ENCODE assay signal across 10 cellular contexts in genomic region chr1:161099090-161099802, GRCh38. TPM values are rescaled to one million over a fixed set of nuclear protein-coding genes. Genes with fewer than 3 reads are reported as not detected.
DNase-seq lines count a peak whose midpoint lies in the region; ATAC-seq, FAIRE-seq and TF ChIP-seq lines count a peak whose summit lies in the region.
"Had no signal": no experiment of that assay in that cellular context is flagged by ENCODE, and none has a peak within 500 bp of the region (broad histone marks: within the 10 kb centered on the region; RNA-seq: fewer than 3 reads in every experiment).

No MANE protein-coding gene starts in this region.

- H3K9me3 Mint-ChIP-seq in T-cell = no peaks in the 10 kb centered on the region

- H3K36me3 ChIP-seq in GM06990 (ENCODE audit: control insufficient read depth, insufficient read depth, low read length) = peaks cover 10% of the 10 kb centered on the region
- peaks cover 0 to 32% of the 10 kb centered on the region in 2 donors for H3K36me3 ChIP-seq in gastroesophageal sphincter
- peaks cover 42% of the 10 kb centered on the region for H3K36me3 ChIP-seq in MG63
- H3K36me3 ChIP-seq in Peyer's patch = peaks cover 0 to 25% (median 0%) of the 10 kb centered on the region in 3 donors

- H3K4me1 ChIP-seq in gastroesophageal sphincter (peaks cover 0 to 27% (median 14%) of the 10 kb centered on the region in 3 donors), Peyer's patch (peaks cover 0 to 11% (median 4%) of the 10 kb centered on the region in 4 donors)

- H3K27ac Mint-ChIP-seq in T-cell = peak overlapping the region in 1 of 2 donors; percentile 57

- no peaks in the 10 kb centered on the region for H3K27me3 ChIP-seq in GM06990 (replicated peaks; ENCODE audit: control insufficient read depth, insufficient read depth, low read length)
- H3K27me3 ChIP-seq in gastroesophageal sphincter = no peaks in the 10 kb centered on the region
- H3K27me3 ChIP-seq in MG63 = no peaks in the 10 kb centered on the region
- no peaks in the 10 kb centered on the region for H3K27me3 ChIP-seq in Peyer's patch

- DNase-seq in GM06990 (ENCODE audit: extremely low read depth, insufficient read length) (no peak), T-cell (no peak), retinal pigment epithelial cell (ENCODE audit: low read depth) (no peak), MG63 (no peak), Peyer's patch (no peak), frontal cortex (ENCODE audit: low spot score in 2 of 2) (no peak), NCI-H526 (lab: John Stamatoyannopoulos, UW) (no peak)
- DNase-seq: dermis blood vessel endothelial cell had no signal

- peak overlapping the region; percentile 67 to 86 (median 78) for H3K4me3 Mint-ChIP-seq in T-cell

- peaks cover 16 to 27% (median 24%) of the 10 kb centered on the region in 3 donors for H3K4me1 Mint-ChIP-seq in T-cell

- H3K4me3 ChIP-seq in GM06990 (replicated peaks; ENCODE audit: low read depth, low read length) = peak overlapping the region; percentile 79
- peak overlapping the region in 1 of 2 donors; percentile 68 for H3K4me3 ChIP-seq in gastroesophageal sphincter
- H3K4me3 ChIP-seq in retinal pigment epithelial cell (ENCODE audit: low read length) = peak overlapping the region; percentile 67
- H3K4me3 ChIP-seq in MG63 = no peak overlapping the region
- H3K4me3 ChIP-seq in Peyer's patch = peak overlapping the region in 1 of 4 donors; percentile 77

- peaks cover 0 to 3% of the 10 kb centered on the region in 2 donors for H3K27me3 Mint-ChIP-seq in T-cell

- peaks cover 9% of the 10 kb centered on the region for H3K36me3 Mint-ChIP-seq in T-cell

- peak overlapping the region in 3 of 4 donors; percentile 59 to 83 (median 73) for H3K27ac ChIP-seq in gastroesophageal sphincter
- H3K27ac ChIP-seq in Peyer's patch = no peak overlapping the region

- no peak for TF ChIP-seq CTCF in GM06990 (IDR thresholded peaks at IDR 0.05; ENCODE audit: insufficient read depth, low read length, poor library complexity, severe bottlenecking)
- no peak for TF ChIP-seq CTCF in gastroesophageal sphincter (IDR thresholded peaks at IDR 0.05)
- TF ChIP-seq CTCF in retinal pigment epithelial cell (conservative IDR thresholded peaks at IDR 0.05; ENCODE audit: low read depth, low read length) = no peak
- no peak for TF ChIP-seq CTCF in Peyer's patch (IDR thresholded peaks at IDR 0.05)

- no peak for TF ChIP-seq EP300 in gastroesophageal sphincter (IDR thresholded peaks at IDR 0.05)

- FAIRE-seq in frontal cortex (lab: Jason Lieb, UNC) = no peak

- TF ChIP-seq POLR2A in gastroesophageal sphincter (IDR thresholded peaks at IDR 0.05) (no peak), Peyer's patch (IDR thresholded peaks at IDR 0.05) (no peak)

- H3K9me3 ChIP-seq in gastroesophageal sphincter (no peaks in the 10 kb centered on the region), MG63 (no peaks in the 10 kb centered on the region), Peyer's patch (no peaks in the 10 kb centered on the region)

- no peak for ATAC-seq in T-cell (replicated peaks in 1 of 4)
- ATAC-seq in gastroesophageal sphincter = no peak

- CTCF ChIA-PET in T-cell (lab: Charles Lee) = interaction anchor here (0.6 to 3.2 kb wide), 9 partner anchors 13 to 101 kb away, joined by 3 to 22 read pairs (median 6); partner anchors contain the start of genes ARHGAP30 (in 1 of the 2) and TSTD1 (in 1 of the 2)

- POLR2A ChIA-PET in T-cell (lab: Charles Lee) = interaction anchor here (0.5 to 1.3 kb wide), 5 partner anchors 28 to 207 kb away, joined by 3 to 5 read pairs (median 3); partner anchors contain the start of gene F11R (in 1 of the 2)

- 67 to 86% methylated on average over 2 to 7 of the region's 9 CpGs for WGBS in gastroesophageal sphincter (ENCODE audit: low coverage in 1 of 2), 2 donors

RNA-seq across cellular contexts. Expression of gene KLHDC9, which starts 1.1 kb away (rescaled TPM):
- total RNA-seq in T-cell (1 to 10 TPM in 1 of 5 donors, under 1 TPM in 2, not detected in 2; 0.82 to 1.6 (median 0.86) TPM), gastroesophageal sphincter (10 to 100 TPM in 2 of 4 donors, 1 to 10 TPM in 2; 3.5 to 22.6 (median 8.6) TPM), Peyer's patch (1 to 10 TPM in 3 of 4 donors, not detected in 1; 2.1 to 4.8 (median 2.4) TPM), frontal cortex (4.5 TPM)
- not detected in 2 replicates for total RNA-seq in MG63 (2014; rRNA removed; shearing (Covaris generic); ENCODE audit: low replicate concordance)
- total RNA-seq: T-helper 1 cell treated with Interleukin-12 subunit alpha and Interleukin-12 subunit beta and Interleukin-4 antibody, amounts not matched to agents 30 ng/mL and 1 ng/mL, for 36 hours had no signal

RNA-seq across cellular contexts. Expression of gene NECTIN4, which starts 9.9 kb away (rescaled TPM):
- total RNA-seq in T-cell = under 1 TPM in 1 of 5 donors, not detected in 4; 0.06 TPM
- total RNA-seq in gastroesophageal sphincter = 1 to 10 TPM in 1 of 4 donors, under 1 TPM in 1, not detected in 2; 0.27 to 1.9 TPM
- total RNA-seq in MG63 (2014; rRNA removed; shearing (Covaris generic); ENCODE audit: low replicate concordance) = not detected in 2 replicates
- total RNA-seq in Peyer's patch = 1 to 10 TPM in 3 of 4 donors, under 1 TPM in 1; 0.54 to 2.5 (median 1.6) TPM
- total RNA-seq in frontal cortex = not detected
- total RNA-seq: T-helper 1 cell treated with Interleukin-12 subunit alpha and Interleukin-12 subunit beta and Interleukin-4 antibody, amounts not matched to agents 30 ng/mL and 1 ng/mL, for 36 hours had no signal

RNA-seq across cellular contexts. Expression of gene PFDN2, which starts 18.6 kb away (rescaled TPM):
- 10 to 100 TPM; 32.4 to 48.3 (median 42.1) TPM for total RNA-seq in T-cell
- 10 to 100 TPM; 26.2 to 40.8 (median 31.4) TPM for total RNA-seq in gastroesophageal sphincter
- 32.6 and 36.1 TPM in 2 replicates for total RNA-seq in MG63 (2014; rRNA removed; shearing (Covaris generic); ENCODE audit: low replicate concordance)
- total RNA-seq in Peyer's patch = 10 to 100 TPM; 11.6 to 68.5 (median 15.2) TPM
- 53.8 TPM for total RNA-seq in frontal cortex

RNA-seq across cellular contexts. Expression of gene NIT1, which starts 18.7 kb away (rescaled TPM):
- total RNA-seq in T-cell (10 to 100 TPM; 23.4 to 44.7 (median 41.7) TPM), gastroesophageal sphincter (10 to 100 TPM; 30.4 to 61.9 (median 32.8) TPM), Peyer's patch (100 to 1,000 TPM in 3 of 4 donors, 10 to 100 TPM in 1; 54.5 to 148 (median 120) TPM), frontal cortex (14.7 TPM)
- 8.9 and 14.1 TPM in 2 replicates for total RNA-seq in MG63 (2014; rRNA removed; shearing (Covaris generic); ENCODE audit: low replicate concordance)

RNA-seq across cellular contexts. Expression of gene ARHGAP30, which starts 29.6 kb away (rescaled TPM):
- total RNA-seq in T-cell (100 to 1,000 TPM; 193 to 299 (median 279) TPM), gastroesophageal sphincter (10 to 100 TPM in 1 of 4 donors, 1 to 10 TPM in 3; 1.9 to 11.6 (median 4.4) TPM), Peyer's patch (10 to 100 TPM in 1 of 4 donors, 1 to 10 TPM in 3; 5.1 to 31.4 (median 6.7) TPM), frontal cortex (0.82 TPM)
- total RNA-seq in MG63 (2014; rRNA removed; shearing (Covaris generic); ENCODE audit: low replicate concordance) = not detected in 2 replicates
- total RNA-seq: dermis blood vessel endothelial cell had no signal

Comparison
In these comparisons a context has a peak if more than half of its experiments do, and no peak if none do; other contexts are left out.
1. H3K27ac ChIP-seq: peak in gastroesophageal sphincter (3 of 4); none in Peyer's patch (0 of 4).